Comparison of ENCODE assay signal across 1 cellular context in the genomic region with DNA sequence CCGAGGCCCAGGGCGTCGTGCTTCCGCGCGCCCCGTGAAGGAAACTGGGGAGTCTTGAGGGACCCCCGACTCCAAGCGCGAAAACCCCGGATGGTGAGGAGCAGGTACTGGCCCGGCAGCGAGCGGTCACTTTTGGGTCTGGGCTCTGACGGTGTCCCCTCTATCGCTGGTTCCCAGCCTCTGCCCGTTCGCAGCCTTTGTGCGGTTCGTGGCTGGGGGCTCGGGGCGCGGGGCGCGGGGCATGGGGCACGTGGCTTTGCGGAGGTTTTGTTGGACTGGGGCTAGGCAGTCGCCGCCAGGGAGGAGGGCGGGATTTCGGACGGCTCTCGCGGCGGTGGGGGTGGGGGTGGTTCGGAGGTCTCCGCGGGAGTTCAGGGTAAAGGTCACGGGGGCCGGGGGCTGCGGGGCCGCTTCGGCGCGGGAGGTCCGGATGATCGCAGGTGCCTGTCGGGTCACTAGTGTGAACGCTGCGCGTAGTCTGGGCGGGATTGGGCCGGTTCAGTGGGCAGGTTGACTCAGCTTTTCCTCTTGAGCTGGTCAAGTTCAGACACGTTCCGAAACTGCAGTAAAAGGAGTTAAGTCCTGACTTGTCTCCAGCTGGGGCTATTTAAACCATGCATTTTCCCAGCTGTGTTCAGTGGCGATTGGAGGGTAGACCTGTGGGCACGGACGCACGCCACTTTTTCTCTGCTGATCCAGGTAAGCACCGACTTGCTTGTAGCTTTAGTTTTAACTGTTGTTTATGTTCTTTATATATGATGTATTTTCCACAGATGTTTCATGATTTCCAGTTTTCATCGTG.
TF ChIP-seq lines count a peak whose summit lies in the region.

No MANE protein-coding gene starts in this region.

TF ChIP-seq in HepG2, 621 proteins besides CTCF, POLR2A, EP300 and RAD21 (continued from another document and continues in another):
- TF ChIP-seq, protein P1, sequence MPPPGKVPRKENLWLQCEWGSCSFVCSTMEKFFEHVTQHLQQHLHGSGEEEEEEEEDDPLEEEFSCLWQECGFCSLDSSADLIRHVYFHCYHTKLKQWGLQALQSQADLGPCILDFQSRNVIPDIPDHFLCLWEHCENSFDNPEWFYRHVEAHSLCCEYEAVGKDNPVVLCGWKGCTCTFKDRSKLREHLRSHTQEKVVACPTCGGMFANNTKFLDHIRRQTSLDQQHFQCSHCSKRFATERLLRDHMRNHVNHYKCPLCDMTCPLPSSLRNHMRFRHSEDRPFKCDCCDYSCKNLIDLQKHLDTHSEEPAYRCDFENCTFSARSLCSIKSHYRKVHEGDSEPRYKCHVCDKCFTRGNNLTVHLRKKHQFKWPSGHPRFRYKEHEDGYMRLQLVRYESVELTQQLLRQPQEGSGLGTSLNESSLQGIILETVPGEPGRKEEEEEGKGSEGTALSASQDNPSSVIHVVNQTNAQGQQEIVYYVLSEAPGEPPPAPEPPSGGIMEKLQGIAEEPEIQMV (CRISPR knock-in tag; IDR thresholded peaks at IDR 0.05; ENCODE audit: low read depth) = no peak
- TF ChIP-seq GABPA (IDR thresholded peaks at IDR 0.05; ENCODE audit: low read depth, low read length) = no peak
- TF ChIP-seq GABPA (CRISPR knock-in tag; IDR thresholded peaks at IDR 0.05; ENCODE audit: low read depth) = no peak
- TF ChIP-seq ZNF468 (CRISPR knock-in tag; IDR thresholded peaks at IDR 0.05) = no peak; the same call in 1 of the 2 replicates
- no peak for TF ChIP-seq HCFC1 (IDR thresholded peaks at IDR 0.05; ENCODE audit: low read depth, low read length)
- TF ChIP-seq, protein P2, sequence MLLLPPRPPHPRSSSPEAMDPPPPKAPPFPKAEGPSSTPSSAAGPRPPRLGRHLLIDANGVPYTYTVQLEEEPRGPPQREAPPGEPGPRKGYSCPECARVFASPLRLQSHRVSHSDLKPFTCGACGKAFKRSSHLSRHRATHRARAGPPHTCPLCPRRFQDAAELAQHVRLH (CRISPR knock-in tag; IDR thresholded peaks at IDR 0.05; ENCODE audit: borderline replicate concordance, low read depth) = peak; percentile 81; the same call in 1 of the 2 replicates
- no peak for TF ChIP-seq ZNF577 (CRISPR knock-in tag; IDR thresholded peaks at IDR 0.05; ENCODE audit: borderline replicate concordance, low read depth)
- no peak for TF ChIP-seq HES4 (CRISPR knock-in tag; IDR thresholded peaks at IDR 0.05; ENCODE audit: borderline replicate concordance)
- TF ChIP-seq CAMTA2 (CRISPR knock-in tag; IDR thresholded peaks at IDR 0.05; ENCODE audit: borderline replicate concordance) = 0 out of 2 replicates have a peak, but pooled peaks have one; percentile 19
- TF ChIP-seq ZNF234 (CRISPR knock-in tag; conservative IDR thresholded peaks at IDR 0.05) = no peak
- no peak; the same call in 1 of the 2 replicates for TF ChIP-seq BRCA1 (CRISPR knock-in tag; IDR thresholded peaks at IDR 0.05)
- no peak for TF ChIP-seq NFIC (IDR thresholded peaks at IDR 0.05; ENCODE audit: low read length)
- TF ChIP-seq, protein P3, sequence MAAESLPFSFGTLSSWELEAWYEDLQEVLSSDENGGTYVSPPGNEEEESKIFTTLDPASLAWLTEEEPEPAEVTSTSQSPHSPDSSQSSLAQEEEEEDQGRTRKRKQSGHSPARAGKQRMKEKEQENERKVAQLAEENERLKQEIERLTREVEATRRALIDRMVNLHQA (CRISPR knock-in tag; IDR thresholded peaks at IDR 0.05) = no peak
- TF ChIP-seq ZNF713 (CRISPR knock-in tag; IDR thresholded peaks at IDR 0.05) = no peak
- 0 out of 2 replicates have a peak, but pooled peaks have one; percentile 20 for TF ChIP-seq PHF20 (CRISPR knock-in tag; IDR thresholded peaks at IDR 0.05)
- no peak for TF ChIP-seq ZNF670 (CRISPR knock-in tag; IDR thresholded peaks at IDR 0.05; ENCODE audit: borderline replicate concordance)
- TF ChIP-seq, protein P4, sequence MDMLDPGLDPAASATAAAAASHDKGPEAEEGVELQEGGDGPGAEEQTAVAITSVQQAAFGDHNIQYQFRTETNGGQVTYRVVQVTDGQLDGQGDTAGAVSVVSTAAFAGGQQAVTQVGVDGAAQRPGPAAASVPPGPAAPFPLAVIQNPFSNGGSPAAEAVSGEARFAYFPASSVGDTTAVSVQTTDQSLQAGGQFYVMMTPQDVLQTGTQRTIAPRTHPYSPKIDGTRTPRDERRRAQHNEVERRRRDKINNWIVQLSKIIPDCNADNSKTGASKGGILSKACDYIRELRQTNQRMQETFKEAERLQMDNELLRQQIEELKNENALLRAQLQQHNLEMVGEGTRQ (IDR thresholded peaks at IDR 0.05; ENCODE audit: low read depth, low read length) = no peak
- TF ChIP-seq, protein P4 (CRISPR knock-in tag; IDR thresholded peaks at IDR 0.05; ENCODE audit: borderline replicate concordance) = no peak
- TF ChIP-seq, protein P5, sequence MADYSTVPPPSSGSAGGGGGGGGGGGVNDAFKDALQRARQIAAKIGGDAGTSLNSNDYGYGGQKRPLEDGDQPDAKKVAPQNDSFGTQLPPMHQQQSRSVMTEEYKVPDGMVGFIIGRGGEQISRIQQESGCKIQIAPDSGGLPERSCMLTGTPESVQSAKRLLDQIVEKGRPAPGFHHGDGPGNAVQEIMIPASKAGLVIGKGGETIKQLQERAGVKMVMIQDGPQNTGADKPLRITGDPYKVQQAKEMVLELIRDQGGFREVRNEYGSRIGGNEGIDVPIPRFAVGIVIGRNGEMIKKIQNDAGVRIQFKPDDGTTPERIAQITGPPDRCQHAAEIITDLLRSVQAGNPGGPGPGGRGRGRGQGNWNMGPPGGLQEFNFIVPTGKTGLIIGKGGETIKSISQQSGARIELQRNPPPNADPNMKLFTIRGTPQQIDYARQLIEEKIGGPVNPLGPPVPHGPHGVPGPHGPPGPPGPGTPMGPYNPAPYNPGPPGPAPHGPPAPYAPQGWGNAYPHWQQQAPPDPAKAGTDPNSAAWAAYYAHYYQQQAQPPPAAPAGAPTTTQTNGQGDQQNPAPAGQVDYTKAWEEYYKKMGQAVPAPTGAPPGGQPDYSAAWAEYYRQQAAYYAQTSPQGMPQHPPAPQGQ (CRISPR knock-in tag; IDR thresholded peaks at IDR 0.05; ENCODE audit: borderline replicate concordance) = no peak
- no peak for TF ChIP-seq ADNP (CRISPR knock-in tag; IDR thresholded peaks at IDR 0.05)
- no peak for TF ChIP-seq RORA (CRISPR knock-in tag; IDR thresholded peaks at IDR 0.05)
- TF ChIP-seq, protein P6, sequence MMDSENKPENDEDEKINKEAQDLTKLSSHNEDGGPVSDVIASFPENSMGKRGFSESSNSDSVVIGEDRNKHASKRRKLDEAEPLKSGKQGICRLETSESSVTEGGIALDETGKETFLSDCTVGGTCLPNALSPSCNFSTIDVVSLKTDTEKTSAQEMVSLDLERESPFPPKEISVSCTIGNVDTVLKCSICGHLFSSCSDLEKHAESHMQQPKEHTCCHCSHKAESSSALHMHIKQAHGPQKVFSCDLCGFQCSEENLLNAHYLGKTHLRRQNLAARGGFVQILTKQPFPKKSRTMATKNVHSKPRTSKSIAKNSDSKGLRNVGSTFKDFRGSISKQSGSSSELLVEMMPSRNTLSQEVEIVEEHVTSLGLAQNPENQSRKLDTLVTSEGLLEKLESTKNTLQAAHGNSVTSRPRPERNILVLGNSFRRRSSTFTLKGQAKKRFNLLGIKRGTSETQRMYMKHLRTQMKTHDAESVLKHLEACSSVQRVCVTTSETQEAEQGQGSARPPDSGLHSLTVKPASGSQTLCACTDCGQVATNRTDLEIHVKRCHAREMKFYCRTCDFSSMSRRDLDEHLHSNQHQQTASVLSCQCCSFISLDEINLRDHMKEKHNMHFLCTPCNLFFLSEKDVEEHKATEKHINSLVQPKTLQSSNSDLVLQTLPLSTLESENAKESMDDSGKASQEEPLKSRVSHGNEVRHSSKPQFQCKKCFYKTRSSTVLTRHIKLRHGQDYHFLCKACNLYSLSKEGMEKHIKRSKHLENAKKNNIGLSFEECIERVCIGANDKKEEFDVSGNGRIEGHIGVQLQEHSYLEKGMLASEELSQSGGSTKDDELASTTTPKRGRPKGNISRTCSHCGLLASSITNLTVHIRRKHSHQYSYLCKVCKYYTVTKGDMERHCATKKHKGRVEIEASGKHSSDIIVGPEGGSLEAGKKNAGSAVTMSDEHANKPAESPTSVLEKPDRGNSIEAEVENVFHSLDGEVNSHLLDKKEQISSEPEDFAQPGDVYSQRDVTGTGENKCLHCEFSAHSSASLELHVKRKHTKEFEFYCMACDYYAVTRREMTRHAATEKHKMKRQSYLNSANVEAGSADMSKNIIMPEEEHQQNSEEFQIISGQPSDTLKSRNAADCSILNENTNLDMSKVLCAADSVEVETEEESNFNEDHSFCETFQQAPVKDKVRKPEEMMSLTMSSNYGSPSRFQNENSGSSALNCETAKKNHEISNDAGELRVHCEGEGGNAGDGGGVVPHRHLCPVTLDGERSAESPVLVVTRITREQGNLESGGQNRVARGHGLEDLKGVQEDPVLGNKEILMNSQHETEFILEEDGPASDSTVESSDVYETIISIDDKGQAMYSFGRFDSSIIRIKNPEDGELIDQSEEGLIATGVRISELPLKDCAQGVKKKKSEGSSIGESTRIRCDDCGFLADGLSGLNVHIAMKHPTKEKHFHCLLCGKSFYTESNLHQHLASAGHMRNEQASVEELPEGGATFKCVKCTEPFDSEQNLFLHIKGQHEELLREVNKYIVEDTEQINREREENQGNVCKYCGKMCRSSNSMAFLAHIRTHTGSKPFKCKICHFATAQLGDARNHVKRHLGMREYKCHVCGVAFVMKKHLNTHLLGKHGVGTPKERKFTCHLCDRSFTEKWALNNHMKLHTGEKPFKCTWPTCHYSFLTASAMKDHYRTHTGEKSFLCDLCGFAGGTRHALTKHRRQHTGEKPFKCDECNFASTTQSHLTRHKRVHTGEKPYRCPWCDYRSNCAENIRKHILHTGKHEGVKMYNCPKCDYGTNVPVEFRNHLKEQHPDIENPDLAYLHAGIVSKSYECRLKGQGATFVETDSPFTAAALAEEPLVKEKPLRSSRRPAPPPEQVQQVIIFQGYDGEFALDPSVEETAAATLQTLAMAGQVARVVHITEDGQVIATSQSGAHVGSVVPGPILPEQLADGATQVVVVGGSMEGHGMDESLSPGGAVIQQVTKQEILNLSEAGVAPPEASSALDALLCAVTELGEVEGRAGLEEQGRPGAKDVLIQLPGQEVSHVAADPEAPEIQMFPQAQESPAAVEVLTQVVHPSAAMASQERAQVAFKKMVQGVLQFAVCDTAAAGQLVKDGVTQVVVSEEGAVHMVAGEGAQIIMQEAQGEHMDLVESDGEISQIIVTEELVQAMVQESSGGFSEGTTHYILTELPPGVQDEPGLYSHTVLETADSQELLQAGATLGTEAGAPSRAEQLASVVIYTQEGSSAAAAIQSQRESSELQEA (CRISPR knock-in tag; IDR thresholded peaks at IDR 0.05; ENCODE audit: not compliant biosample characterization) = no peak
- TF ChIP-seq ZNF10 (CRISPR knock-in tag; IDR thresholded peaks at IDR 0.05; ENCODE audit: borderline replicate concordance, low read depth) = no peak
- TF ChIP-seq ZBTB7A (CRISPR knock-in tag; IDR thresholded peaks at IDR 0.05) = peak; percentile 22; the same call in 1 of the 2 replicates
- 0 out of 2 replicates have a peak, but pooled peaks have one; percentile 69 for TF ChIP-seq MAF1 (CRISPR knock-in tag; IDR thresholded peaks at IDR 0.05; ENCODE audit: borderline replicate concordance)
- TF ChIP-seq, protein P7, sequence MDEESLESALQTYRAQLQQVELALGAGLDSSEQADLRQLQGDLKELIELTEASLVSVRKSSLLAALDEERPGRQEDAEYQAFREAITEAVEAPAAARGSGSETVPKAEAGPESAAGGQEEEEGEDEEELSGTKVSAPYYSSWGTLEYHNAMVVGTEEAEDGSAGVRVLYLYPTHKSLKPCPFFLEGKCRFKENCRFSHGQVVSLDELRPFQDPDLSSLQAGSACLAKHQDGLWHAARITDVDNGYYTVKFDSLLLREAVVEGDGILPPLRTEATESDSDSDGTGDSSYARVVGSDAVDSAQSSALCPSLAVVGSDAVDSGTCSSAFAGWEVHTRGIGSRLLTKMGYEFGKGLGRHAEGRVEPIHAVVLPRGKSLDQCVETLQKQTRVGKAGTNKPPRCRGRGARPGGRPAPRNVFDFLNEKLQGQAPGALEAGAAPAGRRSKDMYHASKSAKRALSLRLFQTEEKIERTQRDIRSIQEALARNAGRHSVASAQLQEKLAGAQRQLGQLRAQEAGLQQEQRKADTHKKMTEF (CRISPR knock-in tag; IDR thresholded peaks at IDR 0.05) = peak; percentile 30; the same call in 1 of the 2 replicates
- peak; percentile 82 for TF ChIP-seq MYC (CRISPR knock-in tag; IDR thresholded peaks at IDR 0.05; ENCODE audit: borderline replicate concordance)
- TF ChIP-seq ZNF354B (CRISPR knock-in tag; IDR thresholded peaks at IDR 0.05) = 0 out of 2 replicates have a peak, but pooled peaks have one; percentile 61
- TF ChIP-seq, protein P8, sequence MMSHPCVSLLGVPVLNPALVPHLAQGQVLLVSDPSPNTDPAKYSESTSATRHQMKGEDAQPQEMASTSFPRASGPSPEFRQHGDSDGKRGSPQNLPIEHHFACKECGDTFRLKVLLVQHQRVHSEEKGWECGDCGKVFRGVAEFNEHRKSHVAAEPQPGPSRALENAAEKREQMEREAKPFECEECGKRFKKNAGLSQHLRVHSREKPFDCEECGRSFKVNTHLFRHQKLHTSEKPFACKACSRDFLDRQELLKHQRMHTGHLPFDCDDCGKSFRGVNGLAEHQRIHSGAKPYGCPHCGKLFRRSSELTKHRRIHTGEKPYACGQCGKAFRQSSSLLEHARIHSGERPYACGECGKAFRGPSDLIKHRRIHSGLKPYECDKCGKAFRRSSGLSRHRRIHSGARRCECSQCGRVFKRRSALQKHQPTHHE (CRISPR knock-in tag; IDR thresholded peaks at IDR 0.05; ENCODE audit: borderline replicate concordance) = 0 out of 2 replicates have a peak, but pooled peaks have one; percentile 83
- TF ChIP-seq PTBP1 (IDR thresholded peaks at IDR 0.05; ENCODE audit: low read depth, low read length, poor library complexity, severe bottlenecking) = no peak
- TF ChIP-seq TAF15 (IDR thresholded peaks at IDR 0.05; ENCODE audit: low read depth, low read length, poor library complexity, severe bottlenecking) = no peak
- TF ChIP-seq SMARCE1 (IDR thresholded peaks at IDR 0.05; ENCODE audit: borderline replicate concordance) = no peak
- TF ChIP-seq, protein P9, sequence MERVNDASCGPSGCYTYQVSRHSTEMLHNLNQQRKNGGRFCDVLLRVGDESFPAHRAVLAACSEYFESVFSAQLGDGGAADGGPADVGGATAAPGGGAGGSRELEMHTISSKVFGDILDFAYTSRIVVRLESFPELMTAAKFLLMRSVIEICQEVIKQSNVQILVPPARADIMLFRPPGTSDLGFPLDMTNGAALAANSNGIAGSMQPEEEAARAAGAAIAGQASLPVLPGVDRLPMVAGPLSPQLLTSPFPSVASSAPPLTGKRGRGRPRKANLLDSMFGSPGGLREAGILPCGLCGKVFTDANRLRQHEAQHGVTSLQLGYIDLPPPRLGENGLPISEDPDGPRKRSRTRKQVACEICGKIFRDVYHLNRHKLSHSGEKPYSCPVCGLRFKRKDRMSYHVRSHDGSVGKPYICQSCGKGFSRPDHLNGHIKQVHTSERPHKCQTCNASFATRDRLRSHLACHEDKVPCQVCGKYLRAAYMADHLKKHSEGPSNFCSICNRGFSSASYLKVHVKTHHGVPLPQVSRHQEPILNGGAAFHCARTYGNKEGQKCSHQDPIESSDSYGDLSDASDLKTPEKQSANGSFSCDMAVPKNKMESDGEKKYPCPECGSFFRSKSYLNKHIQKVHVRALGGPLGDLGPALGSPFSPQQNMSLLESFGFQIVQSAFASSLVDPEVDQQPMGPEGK (CRISPR knock-in tag; IDR thresholded peaks at IDR 0.05) = peak; percentile 98
- no peak for TF ChIP-seq SMAD1 (CRISPR knock-in tag; IDR thresholded peaks at IDR 0.05; ENCODE audit: borderline replicate concordance, low read depth)
- TF ChIP-seq EED (CRISPR knock-in tag; IDR thresholded peaks at IDR 0.05) = 0 out of 2 replicates have a peak, but pooled peaks have one; percentile 55
- no peak for TF ChIP-seq ATAD3A (CRISPR knock-in tag; IDR thresholded peaks at IDR 0.05)
